Comparison of ENCODE assay signal across 17 cellular contexts in genomic region chr18:68152770-68153169, GRCh38.
A peak's percentile ranks its signal among the peaks of the same experiment; 100 is the strongest.
DNase-seq lines count a peak whose midpoint lies in the region; ATAC-seq and TF ChIP-seq lines count a peak whose summit lies in the region.
"Had no signal": no experiment of that assay in that cellular context is flagged by ENCODE, and none has a peak within 500 bp of the region (broad histone marks: within the 10 kb centered on the region; RNA-seq: fewer than 3 reads in every experiment).

No MANE protein-coding gene starts in this region.

- H3K27ac ChIP-seq in HL-60 (replicated peaks): no peak overlapping the region
- H3K27ac ChIP-seq in effector memory CD4-positive, alpha-beta T cell (ENCODE audit: insufficient read depth, low read length, poor library complexity, severe bottlenecking): no peak overlapping the region
- H3K27ac ChIP-seq: GM23248 had no signal

- no peak overlapping the region for H3K4me3 Mint-ChIP-seq in activated T-cell treated with anti-CD3 and anti-CD28 coated beads, Interleukin-2, amount 50 U/mL, for 4 hours
- H3K4me3 Mint-ChIP-seq: brain, CD14-positive monocyte, type B pancreatic cell had no signal

- H3K36me3 Mint-ChIP-seq in activated T-cell treated with anti-CD3 and anti-CD28 coated beads, Interleukin-2, amount 50 U/mL, for 4 hours (ENCODE audit: insufficient read depth): no peaks in the 10 kb centered on the region
- H3K36me3 Mint-ChIP-seq: brain, CD14-positive monocyte, type B pancreatic cell had no signal

- no peaks in the 10 kb centered on the region for H3K4me1 Mint-ChIP-seq in activated T-cell treated with anti-CD3 and anti-CD28 coated beads, Interleukin-2, amount 50 U/mL, for 4 hours (ENCODE audit: low read depth)
- H3K4me1 Mint-ChIP-seq: CD14-positive monocyte had no signal

- H3K9me3 ChIP-seq in effector memory CD4-positive, alpha-beta T cell (ENCODE audit: control insufficient read depth, low read length): no peaks in the 10 kb centered on the region

- in situ Hi-C loops in SK-MEL-5 (cut with HindIII; ENCODE audit: low pct_unique_long_range_greater_than_20kb, low sequenced_read_pairs): no loop called here

- H3K4me1 ChIP-seq in effector memory CD4-positive, alpha-beta T cell (ENCODE audit: control insufficient read depth, insufficient read depth, low read length, poor library complexity, severe bottlenecking): no peaks in the 10 kb centered on the region

- ATAC-seq in activated T-cell treated with anti-CD3 and anti-CD28 coated beads, Interleukin-2, amount 50 U/mL, for 4 hours: no peak
- ATAC-seq in GM21529 (IDR thresholded peaks at IDR 0.05; ENCODE audit: unreplicated experiment): no peak
- ATAC-seq: K562 had no signal

- TF ChIP-seq CTCF in HL-60 (IDR thresholded peaks at IDR 0.05; ENCODE audit: insufficient read depth, low read length): peak; percentile 54

- peak; percentile 38 for DNase-seq in DMS53 treated with DMSO at 0.1 percent for 48 hours (lab: John Stamatoyannopoulos, UW; ENCODE audit: unreplicated experiment)
- DNase-seq in HL-60 (ENCODE audit: low read depth in 1 of 2, low spot score in 1 of 2): peak in 1 of 2 experiments; percentile 60
- peak; percentile 58 for DNase-seq in SK-MEL-5 (ENCODE audit: low read depth, low spot score)
- DNase-seq in iPS-NIHi7 (ENCODE audit: extremely low spot score): peak; percentile 36
- no peak for DNase-seq in NCI-H2171 (lab: John Stamatoyannopoulos, UW)
- no peak for DNase-seq in activated T-cell treated with anti-CD3 and anti-CD28 coated beads, Interleukin-2, amount 50 U/mL, for 4 hours
- DNase-seq in effector memory CD4-positive, alpha-beta T cell: no peak
- DNase-seq: activated CD8-positive, alpha-beta memory T cell treated with anti-CD3 and anti-CD28 coated beads, Interleukin-2, amount 50 U/mL, for 48 hours; activated naive CD4-positive, alpha-beta T cell treated with anti-CD3 and anti-CD28 coated beads, Interleukin-2, amount 50 U/mL, for 16 hours; GM23248; mammary epithelial cell; NCI-H1930 had no signal

- H3K9me3 Mint-ChIP-seq in activated T-cell treated with anti-CD3 and anti-CD28 coated beads, Interleukin-2, amount 50 U/mL, for 4 hours: peaks cover 3% of the 10 kb centered on the region
- H3K9me3 Mint-ChIP-seq: type B pancreatic cell had no signal

- H3K27me3 Mint-ChIP-seq in activated T-cell treated with anti-CD3 and anti-CD28 coated beads, Interleukin-2, amount 50 U/mL, for 4 hours (ENCODE audit: low read depth): no peaks in the 10 kb centered on the region
- H3K27me3 Mint-ChIP-seq: brain, type B pancreatic cell had no signal

- no peaks in the 10 kb centered on the region for H3K27me3 ChIP-seq in HL-60 (ENCODE audit: insufficient read depth, poor library complexity, severe bottlenecking)
- no peaks in the 10 kb centered on the region for H3K27me3 ChIP-seq in effector memory CD4-positive, alpha-beta T cell (replicated peaks; ENCODE audit: control insufficient read depth, insufficient read depth, low read length, poor library complexity, severe bottlenecking)

- H3K4me3 ChIP-seq in HL-60 (replicated peaks; ENCODE audit: insufficient read depth, low read length): no peak overlapping the region
- no peak overlapping the region for H3K4me3 ChIP-seq in effector memory CD4-positive, alpha-beta T cell (ENCODE audit: insufficient read depth, low read depth, low read length, poor library complexity, severe bottlenecking)
- H3K4me3 ChIP-seq: GM23248, K562 had no signal

- H3K36me3 ChIP-seq in effector memory CD4-positive, alpha-beta T cell (ENCODE audit: control insufficient read depth, insufficient read depth, low read length): no peaks in the 10 kb centered on the region

Comparison
In these comparisons a context has a peak if more than half of its experiments do, and no peak if none do; other contexts are left out.
1. DNase-seq: peak in DMS53 treated with DMSO at 0.1 percent for 48 hours (single experiment), SK-MEL-5 (single experiment) and iPS-NIHi7 (single experiment); none in NCI-H2171 (single experiment), activated T-cell treated with anti-CD3 and anti-CD28 coated beads, Interleukin-2, amount 50 U/mL, for 4 hours (single experiment) and effector memory CD4-positive, alpha-beta T cell (0 of 3).